13 cellular contexts compared by ENCODE assay signal in the genomic region with DNA sequence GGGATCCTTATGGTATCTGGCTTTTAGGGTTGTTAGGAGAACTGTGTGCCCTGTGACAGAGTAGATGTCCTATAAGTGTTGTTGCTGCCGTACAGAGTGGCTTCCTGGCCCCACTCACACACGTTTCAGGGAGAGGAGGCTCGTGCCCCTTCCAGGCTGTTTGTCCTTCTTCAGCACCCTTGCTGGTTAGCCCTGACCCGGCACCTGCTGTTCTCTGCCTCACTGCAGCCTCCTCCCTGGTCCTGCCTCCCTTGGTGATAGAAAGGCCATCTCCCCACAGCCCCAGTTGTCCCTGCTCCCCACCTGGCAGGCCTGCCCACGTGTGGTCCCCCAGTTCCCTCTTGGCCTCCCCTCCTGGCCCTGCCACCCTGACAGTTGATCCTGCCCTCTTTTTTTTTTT. TPM values are rescaled to one million over a fixed set of nuclear protein-coding genes. Genes with fewer than 3 reads are reported as not detected.
DNase-seq lines count a peak whose midpoint lies in the region; ATAC-seq and TF ChIP-seq lines count a peak whose summit lies in the region.
"Had no signal": no experiment of that assay in that cellular context is flagged by ENCODE, and none has a peak within 500 bp of the region (broad histone marks: within the 10 kb centered on the region; RNA-seq: fewer than 3 reads in every experiment).

No MANE protein-coding gene starts in this region.

- CTCF ChIA-PET in activated B cell treated with CpG ODN at 0.5 μM for 24 hours (lab: Charles Lee) = interaction anchor here (1.0 to 2.8 kb wide), 3 partner anchors 85 to 127 kb away, joined by 3 to 6 read pairs (median 6); no protein-coding TSS in a partner anchor

- H3K27me3 Mint-ChIP-seq in natural killer cell (ENCODE audit: low read depth in 2 of 2) (peaks cover 0 to 3% of the 10 kb centered on the region in 2 donors), activated B cell treated with CpG ODN at 0.5 μM for 24 hours (no peaks in the 10 kb centered on the region), mesothelial cell of epicardium (ENCODE audit: low read depth) (peaks cover 2% of the 10 kb centered on the region)
- no peaks in the 10 kb centered on the region for H3K27me3 Mint-ChIP-seq in natural killer cell treated with Interleukin-12 subunit alpha and Interleukin-12 subunit beta and Interleukin-15 and Interleukin-18, amount 100 ng/mL, for 72 hours

- H3K9me3 Mint-ChIP-seq in natural killer cell = no peaks in the 10 kb centered on the region
- no peaks in the 10 kb centered on the region for H3K9me3 Mint-ChIP-seq in natural killer cell treated with Interleukin-12 subunit alpha and Interleukin-12 subunit beta and Interleukin-15 and Interleukin-18, amount 100 ng/mL, for 72 hours
- H3K9me3 Mint-ChIP-seq in activated B cell treated with CpG ODN at 0.5 μM for 24 hours = no peaks in the 10 kb centered on the region
- H3K9me3 Mint-ChIP-seq in mesothelial cell of epicardium = no peaks in the 10 kb centered on the region

- ATAC-seq in natural killer cell (no peak), activated B cell treated with CpG ODN at 0.5 μM for 24 hours (ENCODE audit: low read depth) (no peak)
- no peak for ATAC-seq in natural killer cell treated with Interleukin-12 subunit alpha and Interleukin-12 subunit beta and Interleukin-15 and Interleukin-18, amount 100 ng/mL, for 72 hours

- intact Hi-C loops in natural killer cell (cut with micrococcal nuclease) = loop anchor here (5.0 to 10.0 kb wide), 2 partner anchors 34 to 227 kb away; no protein-coding TSS in a partner anchor
- intact Hi-C loops in activated B cell treated with CpG ODN at 0.5 μM for 24 hours (cut with micrococcal nuclease) = loop anchor here (5.0 kb wide), 2 partner anchors 46 to 224 kb away; no protein-coding TSS in a partner anchor

- POLR2A ChIA-PET in activated B cell treated with CpG ODN at 0.5 μM for 24 hours (lab: Charles Lee) = interaction anchor here (0.6 to 10.8 kb wide), 3 partner anchors 21 to 326 kb away, joined by 4 to 344 read pairs (median 150); partner anchors contain the start of gene LAT2

- H3K27ac Mint-ChIP-seq in natural killer cell (peak overlapping the region in 1 of 2 donors; percentile 42), activated B cell treated with CpG ODN at 0.5 μM for 24 hours (peak overlapping the region; percentile 6), mesothelial cell of epicardium (no peak overlapping the region)
- H3K27ac Mint-ChIP-seq in natural killer cell treated with Interleukin-12 subunit alpha and Interleukin-12 subunit beta and Interleukin-15 and Interleukin-18, amount 100 ng/mL, for 72 hours = no peak overlapping the region

- H3K4me3 Mint-ChIP-seq in natural killer cell (peak overlapping the region; percentile 31), activated B cell treated with CpG ODN at 0.5 μM for 24 hours (peak overlapping the region; percentile 82), mesothelial cell of epicardium (peak overlapping the region; percentile 66)
- H3K4me3 Mint-ChIP-seq in natural killer cell treated with Interleukin-12 subunit alpha and Interleukin-12 subunit beta and Interleukin-15 and Interleukin-18, amount 100 ng/mL, for 72 hours = no peak overlapping the region

- DNase-seq in natural killer cell (no peak), activated B cell treated with CpG ODN at 0.5 μM for 24 hours (no peak), mesothelial cell of epicardium (ENCODE audit: low spot score in 2 of 2, unreplicated experiment in 2 of 2) (no peak), AG20443 (ENCODE audit: low spot score) (no peak), globus pallidus (ENCODE audit: low spot score) (no peak), NCI-H1105 (lab: John Stamatoyannopoulos, UW) (no peak)
- no peak for DNase-seq in natural killer cell treated with Interleukin-12 subunit alpha and Interleukin-12 subunit beta and Interleukin-15 and Interleukin-18, amount 100 ng/mL, for 72 hours (ENCODE audit: low spot score)
- DNase-seq in NK-92 treated with Interleukin-12 subunit alpha and Interleukin-12 subunit beta, amount 100 ng/mL, for 24 hours (lab: John Stamatoyannopoulos, UW) = no peak
- DNase-seq: activated CD8-positive, alpha-beta memory T cell treated with anti-CD3 and anti-CD28 coated beads for 24 hours; activated naive CD4-positive, alpha-beta T cell treated with anti-CD3 and anti-CD28 coated beads, Interleukin-2, amount 50 U/mL, for 16 hours; cerebellar nuclear complex; NCI-H1417 treated with DMSO at 0.1 percent for 48 hours; stimulated activated CD4-positive, alpha-beta T cell treated with anti-CD3 and anti-CD28 coated beads, Interleukin-15, amount 100 ng/mL, for 24 hours had no signal

- H3K36me3 Mint-ChIP-seq in natural killer cell = no peaks in the 10 kb centered on the region
- H3K36me3 Mint-ChIP-seq in natural killer cell treated with Interleukin-12 subunit alpha and Interleukin-12 subunit beta and Interleukin-15 and Interleukin-18, amount 100 ng/mL, for 72 hours = no peaks in the 10 kb centered on the region
- H3K36me3 Mint-ChIP-seq in activated B cell treated with CpG ODN at 0.5 μM for 24 hours (ENCODE audit: low read depth) = peaks cover 3% of the 10 kb centered on the region
- peaks cover 2% of the 10 kb centered on the region for H3K36me3 Mint-ChIP-seq in mesothelial cell of epicardium

- no peak for TF ChIP-seq CTCF in natural killer cell (IDR thresholded peaks at IDR 0.05)
- no peak for TF ChIP-seq CTCF in activated B cell treated with CpG ODN at 0.5 μM for 24 hours (IDR thresholded peaks at IDR 0.05)
- no peak for TF ChIP-seq CTCF in mesothelial cell of epicardium (IDR thresholded peaks at IDR 0.05; ENCODE audit: unreplicated experiment)

- H3K4me1 Mint-ChIP-seq in natural killer cell (peaks cover 34 to 53% of the 10 kb centered on the region in 2 donors), activated B cell treated with CpG ODN at 0.5 μM for 24 hours (peaks cover 48% of the 10 kb centered on the region), mesothelial cell of epicardium (peaks cover 20% of the 10 kb centered on the region)
- H3K4me1 Mint-ChIP-seq in natural killer cell treated with Interleukin-12 subunit alpha and Interleukin-12 subunit beta and Interleukin-15 and Interleukin-18, amount 100 ng/mL, for 72 hours (ENCODE audit: low read depth in 2 of 2) = peaks cover 30 to 33% of the 10 kb centered on the region in 2 donors

RNA-seq across cellular contexts. Expression of gene CLIP2, which starts 2.3 kb away (rescaled TPM):
- 10 to 100 TPM in 2 of 3 donors, 1 to 10 TPM in 1; 8.5 to 14.7 (median 10.5) TPM for total RNA-seq in natural killer cell
- 10 to 100 TPM; 12.2 to 17.0 TPM for total RNA-seq in natural killer cell treated with Interleukin-12 subunit alpha and Interleukin-12 subunit beta and Interleukin-15 and Interleukin-18, amount 100 ng/mL, for 72 hours
- total RNA-seq in activated B cell treated with CpG ODN at 0.5 μM for 24 hours = 60.4 and 61.7 TPM in 2 replicates
- total RNA-seq in mesothelial cell of epicardium = 34.1 to 40.8 TPM (median 40.2 TPM) in 3 replicates

RNA-seq across cellular contexts. Expression of gene RFC2, which starts 37.3 kb away (rescaled TPM):
- 10 to 100 TPM; 16.9 to 26.5 (median 20.5) TPM for total RNA-seq in natural killer cell
- 10 to 100 TPM; 66.4 to 87.5 TPM for total RNA-seq in natural killer cell treated with Interleukin-12 subunit alpha and Interleukin-12 subunit beta and Interleukin-15 and Interleukin-18, amount 100 ng/mL, for 72 hours
- total RNA-seq in activated B cell treated with CpG ODN at 0.5 μM for 24 hours = 44.0 and 45.8 TPM in 2 replicates
- total RNA-seq in mesothelial cell of epicardium = 25.8 to 30.0 TPM (median 25.8 TPM) in 3 replicates
